Comparison of ENCODE assay signal across 8 cellular contexts in the genomic region with DNA sequence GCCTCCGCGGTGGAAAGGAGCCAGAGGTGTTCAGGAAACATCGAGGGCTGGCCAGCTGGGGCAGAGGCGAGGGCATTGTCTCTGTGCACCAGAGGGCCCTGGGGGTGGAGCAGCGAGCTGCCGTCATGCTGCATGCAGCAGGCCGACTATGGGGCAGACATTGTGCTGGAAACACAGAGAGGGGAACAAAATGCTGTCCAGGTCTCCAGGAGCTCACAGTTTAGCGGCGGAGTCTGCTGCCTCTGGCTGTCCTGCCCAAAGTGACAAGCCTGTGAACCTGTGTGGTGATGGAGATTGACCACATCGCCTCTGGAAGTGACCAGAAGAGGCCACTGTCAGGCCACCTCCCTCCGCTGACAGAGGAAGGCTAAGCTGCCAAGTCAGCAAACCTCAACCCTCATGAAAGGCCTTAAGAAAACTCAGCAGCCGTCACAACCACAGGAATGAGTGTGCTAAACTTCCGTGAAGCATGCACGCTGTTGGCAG. TPM values are rescaled to one million over a fixed set of nuclear protein-coding genes. Genes with fewer than 3 reads are reported as not detected.
DNase-seq lines count a peak whose midpoint lies in the region; ATAC-seq lines count a peak whose summit lies in the region.

No MANE protein-coding gene starts in this region.

- intact Hi-C loops in activated T-helper 1 cell treated with anti-CD3 and anti-CD28 coated beads, Interleukin-12 subunit alpha, Interleukin-12 subunit beta, Interleukin-2, Interleukin-4 antibody, amounts not matched to agents 30 ng/mL and 10 ng/mL and 1 ng/mL, durations not matched to agents 14 hours and 24 hours and 36 hours (cut with micrococcal nuclease): loop anchor here (1.0 to 5.0 kb wide), 6 partner anchors 10 to 107 kb away; partner anchors contain the start of genes APLN and ZDHHC9

- H3K9me3 Mint-ChIP-seq in activated T-helper 1 cell treated with anti-CD3 and anti-CD28 coated beads, Interleukin-12 subunit alpha, Interleukin-12 subunit beta, Interleukin-2, Interleukin-4 antibody, amounts not matched to agents 30 ng/mL and 10 ng/mL and 1 ng/mL, durations not matched to agents 14 hours and 24 hours and 36 hours: no peaks in the 10 kb centered on the region

- peaks cover 48% of the 10 kb centered on the region for H3K4me1 Mint-ChIP-seq in activated T-helper 1 cell treated with anti-CD3 and anti-CD28 coated beads, Interleukin-12 subunit alpha, Interleukin-12 subunit beta, Interleukin-2, Interleukin-4 antibody, amounts not matched to agents 30 ng/mL and 10 ng/mL and 1 ng/mL, durations not matched to agents 14 hours and 24 hours and 36 hours (ENCODE audit: low read depth)

- H3K36me3 Mint-ChIP-seq in activated T-helper 1 cell treated with anti-CD3 and anti-CD28 coated beads, Interleukin-12 subunit alpha, Interleukin-12 subunit beta, Interleukin-2, Interleukin-4 antibody, amounts not matched to agents 30 ng/mL and 10 ng/mL and 1 ng/mL, durations not matched to agents 14 hours and 24 hours and 36 hours (ENCODE audit: low read depth): no peaks in the 10 kb centered on the region

- H3K27ac Mint-ChIP-seq in activated T-helper 1 cell treated with anti-CD3 and anti-CD28 coated beads, Interleukin-12 subunit alpha, Interleukin-12 subunit beta, Interleukin-2, Interleukin-4 antibody, amounts not matched to agents 30 ng/mL and 10 ng/mL and 1 ng/mL, durations not matched to agents 14 hours and 24 hours and 36 hours: peak overlapping the region; percentile 91

- H3K4me3 ChIP-seq in skin epidermis: no peak overlapping the region

- in situ Hi-C loops in KBM-7 (cut with MboI; ENCODE audit: low pct_unique_long_range_greater_than_20kb, low sequenced_read_pairs): no loop called here

- DNase-seq in EL (peak; percentile 68), KBM-7 (peak; percentile 61), foreskin melanocyte (peak; percentile 62), NCI-H82 (lab: John Stamatoyannopoulos, UW) (no peak)
- peak; percentile 57 for DNase-seq in activated T-helper 1 cell treated with anti-CD3 and anti-CD28 coated beads, Interleukin-12 subunit alpha, Interleukin-12 subunit beta, Interleukin-2, Interleukin-4 antibody, amounts not matched to agents 30 ng/mL and 10 ng/mL and 1 ng/mL, durations not matched to agents 14 hours and 24 hours and 36 hours (ENCODE audit: low spot score)

- H3K27me3 Mint-ChIP-seq in activated T-helper 1 cell treated with anti-CD3 and anti-CD28 coated beads, Interleukin-12 subunit alpha, Interleukin-12 subunit beta, Interleukin-2, Interleukin-4 antibody, amounts not matched to agents 30 ng/mL and 10 ng/mL and 1 ng/mL, durations not matched to agents 14 hours and 24 hours and 36 hours (ENCODE audit: insufficient read depth): no peaks in the 10 kb centered on the region

- ATAC-seq in HG03159 (IDR thresholded peaks at IDR 0.05; ENCODE audit: unreplicated experiment) (no peak), HG02840 (IDR thresholded peaks at IDR 0.05; ENCODE audit: low FRiP score, unreplicated experiment) (no peak)

- H3K27ac ChIP-seq in skin epidermis: peak overlapping the region in 16 of 21 experiments; percentile 6 to 80 (median 44)

- H3K4me3 Mint-ChIP-seq in activated T-helper 1 cell treated with anti-CD3 and anti-CD28 coated beads, Interleukin-12 subunit alpha, Interleukin-12 subunit beta, Interleukin-2, Interleukin-4 antibody, amounts not matched to agents 30 ng/mL and 10 ng/mL and 1 ng/mL, durations not matched to agents 14 hours and 24 hours and 36 hours: peak overlapping the region; percentile 22

RNA-seq across cellular contexts. Expression of gene SASH3, which starts 20.1 kb away (rescaled TPM):
- total RNA-seq in activated T-helper 1 cell treated with anti-CD3 and anti-CD28 coated beads, Interleukin-12 subunit alpha, Interleukin-12 subunit beta, Interleukin-2, Interleukin-4 antibody, amounts not matched to agents 30 ng/mL and 10 ng/mL and 1 ng/mL, durations not matched to agents 14 hours and 24 hours and 36 hours: 129 and 135 TPM in 2 replicates

RNA-seq across cellular contexts. Expression of gene XPNPEP2, which starts 20.8 kb away (rescaled TPM):
- total RNA-seq in activated T-helper 1 cell treated with anti-CD3 and anti-CD28 coated beads, Interleukin-12 subunit alpha, Interleukin-12 subunit beta, Interleukin-2, Interleukin-4 antibody, amounts not matched to agents 30 ng/mL and 10 ng/mL and 1 ng/mL, durations not matched to agents 14 hours and 24 hours and 36 hours: 0.16 and 0.24 TPM in 2 replicates
